14 cellular contexts compared by ENCODE assay signal in genomic region chr10:119286516-119286915, GRCh38.
DNase-seq lines count a peak whose midpoint lies in the region; ATAC-seq and TF ChIP-seq lines count a peak whose summit lies in the region.
"Had no signal": no experiment of that assay in that cellular context is flagged by ENCODE, and none has a peak within 500 bp of the region (broad histone marks: within the 10 kb centered on the region; RNA-seq: fewer than 3 reads in every experiment).

No MANE protein-coding gene starts in this region.

- peaks cover 85% of the 10 kb centered on the region for H3K4me1 Mint-ChIP-seq in activated CD4-positive, alpha-beta T cell treated with anti-CD3 and anti-CD28 coated beads, Interleukin-2, amount 10 ng/mL, durations not matched to agents 7 days and 5 days
- H3K4me1 Mint-ChIP-seq in IgD-negative memory B cell (peaks cover 56 to 66% (median 56%) of the 10 kb centered on the region in 3 donors), nephron (peaks cover 75% of the 10 kb centered on the region)
- peaks cover 53% of the 10 kb centered on the region for H3K4me1 Mint-ChIP-seq in activated naive CD8-positive, alpha-beta T cell treated with anti-CD3 and anti-CD28 coated beads, Interleukin-2, amount 10 ng/mL, durations not matched to agents 7 days and 5 days

- no peak for TF ChIP-seq CTCF in nephron (IDR thresholded peaks at IDR 0.05; ENCODE audit: unreplicated experiment in 3 of 3)

- POLR2A ChIA-PET in activated CD4-positive, alpha-beta T cell treated with anti-CD3 and anti-CD28 coated beads, Interleukin-2, amount 10 ng/mL, durations not matched to agents 7 days and 5 days (lab: Charles Lee) = no interaction called here
- POLR2A ChIA-PET in activated naive CD8-positive, alpha-beta T cell treated with anti-CD3 and anti-CD28 coated beads, Interleukin-2, amount 10 ng/mL, durations not matched to agents 7 days and 5 days (lab: Charles Lee) = interaction anchor here (0.8 to 1.6 kb wide), 3 partner anchors 15 to 80 kb away, joined by 3 to 5 read pairs (median 3); no protein-coding TSS in a partner anchor

- H3K27me3 Mint-ChIP-seq in activated CD4-positive, alpha-beta T cell treated with anti-CD3 and anti-CD28 coated beads, Interleukin-2, amount 10 ng/mL, durations not matched to agents 7 days and 5 days = no peaks in the 10 kb centered on the region
- H3K27me3 Mint-ChIP-seq in IgD-negative memory B cell (no peaks in the 10 kb centered on the region), nephron (ENCODE audit: low read depth) (peaks cover 10% of the 10 kb centered on the region)
- H3K27me3 Mint-ChIP-seq in activated naive CD8-positive, alpha-beta T cell treated with anti-CD3 and anti-CD28 coated beads, Interleukin-2, amount 10 ng/mL, durations not matched to agents 7 days and 5 days = no peaks in the 10 kb centered on the region

- no peak for ATAC-seq in activated naive CD8-positive, alpha-beta T cell treated with anti-CD3 and anti-CD28 coated beads, Interleukin-2, amount 10 ng/mL, durations not matched to agents 7 days and 5 days (ENCODE audit: low read depth)
- no peak for ATAC-seq in HG03432 (IDR thresholded peaks at IDR 0.05; ENCODE audit: unreplicated experiment)
- ATAC-seq: mucosa of descending colon had no signal

- no peak overlapping the region for H3K4me3 Mint-ChIP-seq in activated CD4-positive, alpha-beta T cell treated with anti-CD3 and anti-CD28 coated beads, Interleukin-2, amount 10 ng/mL, durations not matched to agents 7 days and 5 days
- H3K4me3 Mint-ChIP-seq in IgD-negative memory B cell = peak overlapping the region in 2 of 4 donors; percentile 20 to 63
- H3K4me3 Mint-ChIP-seq in activated naive CD8-positive, alpha-beta T cell treated with anti-CD3 and anti-CD28 coated beads, Interleukin-2, amount 10 ng/mL, durations not matched to agents 7 days and 5 days = peak overlapping the region; percentile 70
- no peak overlapping the region for H3K4me3 Mint-ChIP-seq in nephron
- H3K4me3 Mint-ChIP-seq: H9 had no signal

- H3K9me3 Mint-ChIP-seq in activated CD4-positive, alpha-beta T cell treated with anti-CD3 and anti-CD28 coated beads, Interleukin-2, amount 10 ng/mL, durations not matched to agents 7 days and 5 days = no peaks in the 10 kb centered on the region
- H3K9me3 Mint-ChIP-seq in IgD-negative memory B cell (no peaks in the 10 kb centered on the region), nephron (no peaks in the 10 kb centered on the region)
- H3K9me3 Mint-ChIP-seq in activated naive CD8-positive, alpha-beta T cell treated with anti-CD3 and anti-CD28 coated beads, Interleukin-2, amount 10 ng/mL, durations not matched to agents 7 days and 5 days = no peaks in the 10 kb centered on the region
- H3K9me3 Mint-ChIP-seq: H9 had no signal

- peak overlapping the region; percentile 85 for H3K27ac Mint-ChIP-seq in activated CD4-positive, alpha-beta T cell treated with anti-CD3 and anti-CD28 coated beads, Interleukin-2, amount 10 ng/mL, durations not matched to agents 7 days and 5 days
- H3K27ac Mint-ChIP-seq in IgD-negative memory B cell = peak overlapping the region in 2 of 3 donors; percentile 80 to 89
- H3K27ac Mint-ChIP-seq in activated naive CD8-positive, alpha-beta T cell treated with anti-CD3 and anti-CD28 coated beads, Interleukin-2, amount 10 ng/mL, durations not matched to agents 7 days and 5 days = peak overlapping the region; percentile 90
- peak overlapping the region in 2 of 3 experiments; percentile 67 to 72 for H3K27ac Mint-ChIP-seq in nephron
- H3K27ac Mint-ChIP-seq: H9 had no signal

- CTCF ChIA-PET in activated CD4-positive, alpha-beta T cell treated with anti-CD3 and anti-CD28 coated beads, Interleukin-2, amount 10 ng/mL, durations not matched to agents 7 days and 5 days (lab: Charles Lee) = interaction anchor here (0.7 to 1.0 kb wide), 2 partner anchors 16 to 146 kb away, joined by 4 read pairs; no protein-coding TSS in a partner anchor

- DNase-seq in activated CD4-positive, alpha-beta T cell treated with anti-CD3 and anti-CD28 coated beads, Interleukin-2, amount 10 ng/mL, durations not matched to agents 7 days and 5 days = no peak
- DNase-seq in activated CD4-positive, alpha-beta T cell treated with anti-CD3 and anti-CD28 coated beads, Interleukin-2, amount 50 U/mL, for 1 hour = no peak
- no peak for DNase-seq in activated naive CD8-positive, alpha-beta T cell treated with anti-CD3 and anti-CD28 coated beads, Interleukin-2, amount 10 ng/mL, durations not matched to agents 7 days and 5 days
- DNase-seq in activated gamma-delta T cell (lab: John Stamatoyannopoulos, UW) (no peak), SW480 (ENCODE audit: low spot score) (no peak)
- DNase-seq: ACHN, dermis blood vessel endothelial cell, H9, mucosa of descending colon, NCI-H2029 treated with DMSO at 0.1 percent for 48 hours, uterus had no signal

- H3K36me3 Mint-ChIP-seq in activated CD4-positive, alpha-beta T cell treated with anti-CD3 and anti-CD28 coated beads, Interleukin-2, amount 10 ng/mL, durations not matched to agents 7 days and 5 days (ENCODE audit: low read depth) = peaks cover 1% of the 10 kb centered on the region
- H3K36me3 Mint-ChIP-seq in IgD-negative memory B cell (no peaks in the 10 kb centered on the region), nephron (ENCODE audit: low read depth) (no peaks in the 10 kb centered on the region)
- H3K36me3 Mint-ChIP-seq in activated naive CD8-positive, alpha-beta T cell treated with anti-CD3 and anti-CD28 coated beads, Interleukin-2, amount 10 ng/mL, durations not matched to agents 7 days and 5 days = no peaks in the 10 kb centered on the region
